Comparison of ENCODE assay signal across 29 cellular contexts in the genomic region with DNA sequence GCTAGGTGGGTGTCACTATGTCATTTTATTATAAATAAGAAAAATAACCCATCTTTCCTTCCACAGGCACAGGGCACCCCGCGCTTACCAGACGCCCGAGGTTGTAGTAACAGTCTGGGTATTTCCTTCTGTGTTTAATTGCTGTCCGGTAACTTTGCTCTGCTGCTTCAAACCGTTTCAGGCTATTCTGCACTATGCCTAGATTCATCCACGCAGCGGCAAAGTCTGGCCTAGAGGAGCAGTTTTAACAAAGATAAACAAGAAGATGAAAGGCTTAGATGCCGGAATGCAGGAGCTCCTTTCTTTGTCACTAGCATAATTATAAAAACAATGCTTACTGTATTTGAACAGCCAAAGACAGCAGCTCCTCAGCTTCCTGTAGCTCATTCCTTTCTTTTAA. TPM values are rescaled to one million over a fixed set of nuclear protein-coding genes. Genes with fewer than 3 reads are reported as not detected.
DNase-seq lines count a peak whose midpoint lies in the region; ATAC-seq, FAIRE-seq and TF ChIP-seq lines count a peak whose summit lies in the region.
"Had no signal": no experiment of that assay in that cellular context is flagged by ENCODE, and none has a peak within 500 bp of the region (broad histone marks: within the 10 kb centered on the region; RNA-seq: fewer than 3 reads in every experiment).

No MANE protein-coding gene starts in this region.

- H3K9me3 ChIP-seq in IMR-90 (ENCODE audit: control insufficient read depth, insufficient read depth, low read length) (no peaks in the 10 kb centered on the region), PC-3 (ENCODE audit: low read length) (no peaks in the 10 kb centered on the region)
- H3K9me3 ChIP-seq: Peyer's patch had no signal

- in situ Hi-C loops in IMR-90 (cut with MboI; ENCODE audit: low sequenced_read_pairs), result no loop called here

- H4K20me1 ChIP-seq in IMR-90 (ENCODE audit: insufficient read depth, low read length) (no peaks in the 10 kb centered on the region), PC-3 (ENCODE audit: low read length) (no peaks in the 10 kb centered on the region)
- H4K20me1 ChIP-seq: BLaER1 had no signal

- peak overlapping the region; percentile 25 for H3K27ac Mint-ChIP-seq in chondrocyte (ENCODE audit: unreplicated experiment)
- peak overlapping the region; percentile 68 for H3K27ac Mint-ChIP-seq in nephron progenitor cell
- H3K27ac Mint-ChIP-seq: CD4-positive, alpha-beta T cell; IgD-negative memory B cell; T-helper 1 cell treated with Interleukin-12 subunit alpha and Interleukin-12 subunit beta and Interleukin-4 antibody, amounts not matched to agents 30 μg/mL and 1 μg/mL, for 36 hours had no signal

- no peak overlapping the region for H2AFZ ChIP-seq in IMR-90 (replicated peaks; ENCODE audit: low read length, poor library complexity)
- no peak overlapping the region for H2AFZ ChIP-seq in PC-3 (ENCODE audit: low read length)
- H2AFZ ChIP-seq: GM23248 had no signal

- TF ChIP-seq RAD21 in IMR-90 (IDR thresholded peaks at IDR 0.05; ENCODE audit: low read length), result no peak

- H3K36me3 ChIP-seq in IMR-90 (ENCODE audit: control insufficient read depth, insufficient read depth, low read length) (peaks cover 6% of the 10 kb centered on the region), PC-3 (ENCODE audit: low read depth, low read length) (no peaks in the 10 kb centered on the region)

- no peaks in the 10 kb centered on the region for H3K9me2 ChIP-seq in PC-3 (replicated peaks; ENCODE audit: low read length)

- H3K4me1 Mint-ChIP-seq in chondrocyte (ENCODE audit: low read depth) (peaks cover 8% of the 10 kb centered on the region), nephron progenitor cell (peaks cover 25% of the 10 kb centered on the region)
- H3K4me1 Mint-ChIP-seq: IgD-negative memory B cell had no signal

- H4K5ac ChIP-seq in IMR-90 (ENCODE audit: low read depth, low read length), result no peak overlapping the region

- H2BK120ac ChIP-seq in IMR-90 (ENCODE audit: low read depth, low read length), result no peak overlapping the region

- H3K9me3 Mint-ChIP-seq in chondrocyte (ENCODE audit: low read depth), result no peaks in the 10 kb centered on the region
- peaks cover 24% of the 10 kb centered on the region for H3K9me3 Mint-ChIP-seq in nephron progenitor cell
- H3K9me3 Mint-ChIP-seq: T-helper 1 cell treated with Interleukin-12 subunit alpha and Interleukin-12 subunit beta and Interleukin-4 antibody, amounts not matched to agents 30 μg/mL and 1 μg/mL, for 36 hours had no signal

- H3K36me3 Mint-ChIP-seq in chondrocyte (ENCODE audit: low read depth) (peaks cover 20% of the 10 kb centered on the region), nephron progenitor cell (ENCODE audit: low read depth) (peaks cover 98% of the 10 kb centered on the region)

- H2BK15ac ChIP-seq in IMR-90 (ENCODE audit: low read depth, low read length), result no peak overlapping the region

- CTCF ChIA-PET in IMR-90 (lab: Yijun Ruan, JAX), result no interaction called here
- CTCF ChIA-PET in PC-3 (lab: Charles Lee), result no interaction called here

- BruUV-seq in IMR-90 (replicated peaks; lab: Mats Ljungman, UMichigan) (no TSS peak), PC-3 (replicated peaks; lab: Mats Ljungman, UMichigan) (no TSS peak)

- H2AK5ac ChIP-seq in IMR-90 (ENCODE audit: low read depth, low read length), result no peak overlapping the region

- TF ChIP-seq POLR2A in H54 (IDR thresholded peaks at IDR 0.05; ENCODE audit: low read depth, low read length) (no peak), IMR-90 (IDR thresholded peaks at IDR 0.05; ENCODE audit: low read depth, low read length) (no peak)

- DNase-seq in H54 (ENCODE audit: insufficient read length, low spot score) (no peak), IMR-90 (no peak), chondrocyte (ENCODE audit: low spot score) (no peak), nephron progenitor cell (no peak), PC-3 (no peak), NCI-H526 treated with DMSO at 0.1 percent for 48 hours (lab: John Stamatoyannopoulos, UW) (no peak)
- DNase-seq: CD4-positive, alpha-beta T cell; GDM1; GM23248; MM.1S; NCI-H1048; NCI-H1417; NCI-H1694; NCI-H2029 treated with DMSO at 0.1 percent for 48 hours; NCI-H446 treated with DMSO at 0.1 percent for 48 hours; NCI-H526; Peyer's patch; SHP77 treated with DMSO at 0.1 percent for 48 hours had no signal

- H3K9ac ChIP-seq in IMR-90 (ENCODE audit: low read depth, low read length) (no peak overlapping the region), PC-3 (ENCODE audit: low read length) (no peak overlapping the region)
- H3K9ac ChIP-seq: BLaER1, GM23248, KMS-11 had no signal

- intact Hi-C loops in IMR-90 (cut with micrococcal nuclease), result no loop called here
- intact Hi-C loops in PC-3 (cut with micrococcal nuclease), result no loop called here

- no peak overlapping the region for H3K56ac ChIP-seq in IMR-90 (ENCODE audit: extremely low read depth, insufficient read depth, low read length)

- no peak overlapping the region for H4K91ac ChIP-seq in IMR-90 (ENCODE audit: insufficient read depth, low read depth, low read length)

- H3K4me3 ChIP-seq in IMR-90 (ENCODE audit: insufficient read depth, low read depth, low read length), result no peak overlapping the region
- H3K4me3 ChIP-seq in PC-3 (ENCODE audit: low read length), result no peak overlapping the region
- H3K4me3 ChIP-seq: BLaER1, GM23248, Peyer's patch, SK-N-MC had no signal

- H3K4me2 ChIP-seq in IMR-90 (ENCODE audit: low read depth, low read length) (no peak overlapping the region), PC-3 (ENCODE audit: low read length) (no peak overlapping the region)
- H3K4me2 ChIP-seq: BLaER1, KMS-11 had no signal

- H3K27me3 Mint-ChIP-seq in chondrocyte (ENCODE audit: low read depth), result no peaks in the 10 kb centered on the region
- H3K27me3 Mint-ChIP-seq in nephron progenitor cell (ENCODE audit: low read depth, poor library complexity), result peaks cover 4% of the 10 kb centered on the region
- H3K27me3 Mint-ChIP-seq: CD4-positive, alpha-beta T cell; IgD-negative memory B cell had no signal

- H3K27ac ChIP-seq in IMR-90 (ENCODE audit: insufficient read depth, low read length), result no peak overlapping the region
- H3K27ac ChIP-seq in PC-3 (ENCODE audit: low read length), result no peak overlapping the region
- H3K27ac ChIP-seq: BLaER1, GM23248, KMS-11, Peyer's patch, SK-N-MC had no signal

- H3K14ac ChIP-seq in IMR-90 (replicated peaks; ENCODE audit: low read depth, low read length), result no peak overlapping the region

- H2BK5ac ChIP-seq in IMR-90 (ENCODE audit: low read depth, low read length, poor library complexity, severe bottlenecking), result no peak overlapping the region

- no peaks in the 10 kb centered on the region for H3K79me1 ChIP-seq in IMR-90 (ENCODE audit: low read depth in 1 of 2, low read length in 2 of 2)

- H3K23ac ChIP-seq in IMR-90 (ENCODE audit: low read depth, low read length), result no peak overlapping the region

- H3K79me2 ChIP-seq in PC-3 (ENCODE audit: low read length), result no peaks in the 10 kb centered on the region

- dilution Hi-C loops in IMR-90 (cut with HindIII; ENCODE audit: low sequenced_read_pairs, unreplicated experiment), result no loop called here

- FAIRE-seq in H54 (lab: Jason Lieb, UNC), result peak; percentile 61
- FAIRE-seq: A204.1, D721Med, GM12891 had no signal

- no peak overlapping the region for H4K8ac ChIP-seq in IMR-90 (ENCODE audit: low read depth in 2 of 2, low read length in 2 of 2)

- H3K27me3 ChIP-seq in IMR-90 (ENCODE audit: control insufficient read depth, insufficient read depth, low read length), result no peaks in the 10 kb centered on the region
- H3K27me3 ChIP-seq in PC-3 (ENCODE audit: low read length), result no peaks in the 10 kb centered on the region
- H3K27me3 ChIP-seq: BLaER1, Peyer's patch had no signal

- POLR2A ChIA-PET in IMR-90 (lab: Charles Lee; ENCODE audit: unreplicated experiment), result no interaction called here
- POLR2A ChIA-PET in PC-3 (lab: Charles Lee; ENCODE audit: unreplicated experiment), result no interaction called here

- peaks cover 2% of the 10 kb centered on the region; the same call in 1 of the 2 replicates for H3K9me1 ChIP-seq in IMR-90 (ENCODE audit: insufficient read depth, low read length)

- H3F3A ChIP-seq in PC-3 (ENCODE audit: low read length, unreplicated experiment), result no peaks in the 10 kb centered on the region

- no peak overlapping the region for H2BK20ac ChIP-seq in IMR-90 (ENCODE audit: low read depth, low read length)

- H2AK9ac ChIP-seq in IMR-90 (replicated peaks; ENCODE audit: low read depth, low read length, poor library complexity), result no peak overlapping the region

- H3K18ac ChIP-seq in IMR-90 (ENCODE audit: low read depth, low read length), result no peak overlapping the region

- TF ChIP-seq CTCF in IMR-90 (conservative IDR thresholded peaks at IDR 0.05; ENCODE audit: low read depth, low read length), result no peak
- no peak for TF ChIP-seq CTCF in chondrocyte (IDR thresholded peaks at IDR 0.05)
- no peak for TF ChIP-seq CTCF in nephron progenitor cell (IDR thresholded peaks at IDR 0.05)
- no peak for TF ChIP-seq CTCF in PC-3 (conservative IDR thresholded peaks at IDR 0.05; ENCODE audit: low read depth, low read length)

- no peak overlapping the region for H3K4ac ChIP-seq in IMR-90 (ENCODE audit: low read depth, low read length)

- H3K4me3 Mint-ChIP-seq in chondrocyte (ENCODE audit: unreplicated experiment) (no peak overlapping the region), nephron progenitor cell (no peak overlapping the region)
- H3K4me3 Mint-ChIP-seq: CD4-positive, alpha-beta T cell; T-helper 1 cell treated with Interleukin-12 subunit alpha and Interleukin-12 subunit beta and Interleukin-4 antibody, amounts not matched to agents 30 μg/mL and 1 μg/mL, for 36 hours had no signal

- peaks cover 3% of the 10 kb centered on the region; the same call in 1 of the 2 replicates for H3K4me1 ChIP-seq in IMR-90 (ENCODE audit: control insufficient read depth, insufficient read depth, low read length)
- no peaks in the 10 kb centered on the region for H3K4me1 ChIP-seq in PC-3 (ENCODE audit: insufficient read depth, low read length)
- H3K4me1 ChIP-seq: BLaER1, Peyer's patch had no signal

- ATAC-seq in IMR-90 (ENCODE audit: low read depth) (peak; percentile 48), PC-3 (no peak), GM21576 (IDR thresholded peaks at IDR 0.05; ENCODE audit: unreplicated experiment) (no peak), HG03460 (IDR thresholded peaks at IDR 0.05; ENCODE audit: unreplicated experiment) (no peak)
- ATAC-seq: HCT116 had no signal

- WGBS in IMR-90 (ENCODE audit: extremely low coverage in 2 of 2, insufficient read length in 1 of 2), 2 experiments, result no CpG with 5 or more reads among the region's 9 CpGs

RNA-seq across cellular contexts. Expression of a gene that starts 36.9 kb away (rescaled TPM):
- 2.0 and 2.2 TPM in 2 replicates for total RNA-seq in IMR-90 (2012; rRNA removed)
- polyA plus RNA-seq in IMR-90 (2012; rRNA removed), result 1.9 and 2.6 TPM in 2 replicates
- polyA plus RNA-seq in IMR-90 (2012; cell fraction: cytosol; rRNA removed), result 3.4 and 4.1 TPM in 2 replicates
- 1.3 and 2.5 TPM in 2 replicates for polyA plus RNA-seq in IMR-90 (2012; cell fraction: nucleus; rRNA removed; ENCODE audit: low replicate concordance)
- 10.3 to 11.3 TPM (median 11.3 TPM) in 3 replicates for total RNA-seq in chondrocyte
- total RNA-seq in PC-3 (2014; rRNA removed), result 0.40 and 0.77 TPM in 2 replicates

RNA-seq across cellular contexts. Expression of a gene that starts 49.1 kb away (rescaled TPM):
- total RNA-seq in IMR-90 (2012; rRNA removed) (13.1 and 14.3 TPM in 2 replicates), chondrocyte (11.5 to 16.0 TPM (median 12.6 TPM) in 3 replicates), PC-3 (2014; rRNA removed) (6.3 and 15.1 TPM in 2 replicates)
- 7.4 and 8.4 TPM in 2 replicates for polyA plus RNA-seq in IMR-90 (2012; rRNA removed)
- polyA plus RNA-seq in IMR-90 (2012; cell fraction: cytosol; rRNA removed), result 6.2 and 6.5 TPM in 2 replicates
- polyA plus RNA-seq in IMR-90 (2012; cell fraction: nucleus; rRNA removed; ENCODE audit: low replicate concordance), result 9.1 and 18.2 TPM in 2 replicates
